9 cellular contexts compared by ENCODE assay signal in genomic region chr7:151727579-151728285, GRCh38.
DNase-seq lines count a peak whose midpoint lies in the region; ATAC-seq, FAIRE-seq and TF ChIP-seq lines count a peak whose summit lies in the region.
"Had no signal": no experiment of that assay in that cellular context is flagged by ENCODE, and none has a peak within 500 bp of the region (broad histone marks: within the 10 kb centered on the region; RNA-seq: fewer than 3 reads in every experiment).

No MANE protein-coding gene starts in this region.

- H3K4me3 ChIP-seq in cardiac fibroblast (replicated peaks in 1 of 2; ENCODE audit: low read depth in 2 of 2, low read length in 2 of 2), result no peak overlapping the region

- no peak for FAIRE-seq in GM12891 (lab: Jason Lieb, UNC)

- no peak overlapping the region for H3K27ac ChIP-seq in caudate nucleus (ENCODE audit: low read depth, low read length)

- H3K36me3 Mint-ChIP-seq in mesothelial cell of epicardium, result no peaks in the 10 kb centered on the region

- no peak for TF ChIP-seq POLR2A in GM12891 (IDR thresholded peaks at IDR 0.05; ENCODE audit: low read depth, low read length)

- H3K4me1 Mint-ChIP-seq in mesothelial cell of epicardium, result peaks cover 22% of the 10 kb centered on the region

- peak; percentile 10 for TF ChIP-seq CTCF in cardiac fibroblast (IDR thresholded peaks at IDR 0.05; ENCODE audit: low read depth, low read length)
- no peak for TF ChIP-seq CTCF in mesothelial cell of epicardium (IDR thresholded peaks at IDR 0.05; ENCODE audit: unreplicated experiment)

- H3K4me3 Mint-ChIP-seq in mesothelial cell of epicardium, result no peak overlapping the region
- H3K4me3 Mint-ChIP-seq: T-helper 1 cell treated with Interleukin-12 subunit alpha and Interleukin-12 subunit beta and Interleukin-4 antibody, amounts not matched to agents 30 μg/mL and 1 μg/mL, for 36 hours had no signal

- peak overlapping the region; percentile 43 for H3K27ac Mint-ChIP-seq in mesothelial cell of epicardium
- H3K27ac Mint-ChIP-seq: T-helper 1 cell treated with Interleukin-12 subunit alpha and Interleukin-12 subunit beta and Interleukin-4 antibody, amounts not matched to agents 30 μg/mL and 1 μg/mL, for 36 hours had no signal

- ATAC-seq in HG03139 (IDR thresholded peaks at IDR 0.05; ENCODE audit: unreplicated experiment) (peak; percentile 52), GM19328 (IDR thresholded peaks at IDR 0.05; ENCODE audit: unreplicated experiment) (no peak)

- H3K9me3 Mint-ChIP-seq in mesothelial cell of epicardium, result no peaks in the 10 kb centered on the region
- H3K9me3 Mint-ChIP-seq: T-helper 1 cell treated with Interleukin-12 subunit alpha and Interleukin-12 subunit beta and Interleukin-4 antibody, amounts not matched to agents 30 μg/mL and 1 μg/mL, for 36 hours had no signal

- peak; percentile 43 for DNase-seq in GM12891 (ENCODE audit: insufficient read length, low spot score)
- peak; percentile 91 to 98 for DNase-seq in SW 1271 (lab: John Stamatoyannopoulos, UW)
- peak; percentile 90 to 97 for DNase-seq in cardiac fibroblast (ENCODE audit: low read depth in 2 of 2)
- peak in 1 of 2 experiments; percentile 62 for DNase-seq in mesothelial cell of epicardium (ENCODE audit: low spot score in 2 of 2, unreplicated experiment in 2 of 2)
- peak; percentile 26 to 69 for DNase-seq in stimulated activated CD8-positive, alpha-beta memory T cell treated with anti-CD3 and anti-CD28 coated beads, Interleukin-7, amount 100 ng/mL, for 48 hours (ENCODE audit: extremely low read depth in 1 of 2, low read depth in 1 of 2)
- DNase-seq in caudate nucleus (lab: John Stamatoyannopoulos, UW), result no peak

- H3K27me3 Mint-ChIP-seq in mesothelial cell of epicardium (ENCODE audit: low read depth), result no peaks in the 10 kb centered on the region

TF ChIP-seq in GM12891, 5 proteins besides CTCF, POLR2A, EP300 and RAD21:
- TF ChIP-seq POLR2AphosphoS5 (IDR thresholded peaks at IDR 0.05; ENCODE audit: low read depth, low read length), result no peak
- no peak for TF ChIP-seq PAX5 (IDR thresholded peaks at IDR 0.05; ENCODE audit: insufficient read depth, low read length, severe bottlenecking)
- no peak for TF ChIP-seq SPI1 (IDR thresholded peaks at IDR 0.05; ENCODE audit: low read depth, low read length)
- no peak for TF ChIP-seq TAF1 (IDR thresholded peaks at IDR 0.05; ENCODE audit: low read depth, low read length)
- no peak for TF ChIP-seq POU2F2 (IDR thresholded peaks at IDR 0.05; ENCODE audit: low read depth, low read length)

Comparison
In these comparisons a context has a peak if more than half of its experiments do, and no peak if none do; other contexts are left out.
1. DNase-seq: peak in GM12891 (single experiment), SW 1271 (2 of 2), cardiac fibroblast (2 of 2) and stimulated activated CD8-positive, alpha-beta memory T cell treated with anti-CD3 and anti-CD28 coated beads, Interleukin-7, amount 100 ng/mL, for 48 hours (2 of 2); none in caudate nucleus (0 of 61).